Comparison of ENCODE assay signal across 3 cellular contexts in the genomic region with DNA sequence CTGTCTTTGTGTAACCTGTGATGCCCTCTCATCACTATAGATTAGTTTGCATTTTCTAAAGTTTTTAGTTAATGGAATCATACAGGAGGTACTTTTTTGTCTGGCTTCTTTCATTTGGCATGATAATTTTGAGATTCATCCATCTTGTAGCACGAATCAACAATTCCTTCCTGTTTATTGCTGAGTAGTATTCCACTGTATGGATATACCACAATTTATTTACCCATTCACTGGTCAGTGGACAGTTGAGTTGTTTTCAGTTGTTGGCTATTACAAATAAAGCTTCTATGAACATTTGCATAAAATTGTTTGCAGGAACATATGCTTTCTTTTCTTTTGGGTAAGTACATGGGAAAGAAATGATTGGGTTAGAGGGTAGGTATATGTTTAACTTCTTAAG.
TF ChIP-seq lines count a peak whose summit lies in the region.

No MANE protein-coding gene starts in this region.

TF ChIP-seq in SK-N-SH treated with all-trans-retinoic acid at 6 μM for 48 hours, 23 proteins besides CTCF, POLR2A, EP300 and RAD21:
- TF ChIP-seq ZNF8 (CRISPR knock-in tag; IDR thresholded peaks at IDR 0.05) (peak; percentile 99), CREB5 (CRISPR knock-in tag; IDR thresholded peaks at IDR 0.05; ENCODE audit: low read depth) (no peak)

TF ChIP-seq in SK-N-SH, 30 proteins besides CTCF, POLR2A, EP300 and RAD21:
- TF ChIP-seq RFX5 (IDR thresholded peaks at IDR 0.05; ENCODE audit: low read length), result no peak
- TF ChIP-seq TAF1 (IDR thresholded peaks at IDR 0.05; ENCODE audit: borderline replicate concordance, low read depth, low read length), result no peak
- TF ChIP-seq REST (IDR thresholded peaks at IDR 0.05; ENCODE audit: low read depth, low read length), result no peak
- no peak for TF ChIP-seq JUND (IDR thresholded peaks at IDR 0.05)
- TF ChIP-seq USF1 (IDR thresholded peaks at IDR 0.05; ENCODE audit: borderline replicate concordance, low read depth), result no peak
- TF ChIP-seq NFIC (IDR thresholded peaks at IDR 0.05; ENCODE audit: borderline replicate concordance), result no peak
- TF ChIP-seq RCOR1 (IDR thresholded peaks at IDR 0.05; ENCODE audit: low read length), result no peak
- no peak for TF ChIP-seq POLR2AphosphoS5 (IDR thresholded peaks at IDR 0.05; ENCODE audit: low read depth, low read length)
- no peak for TF ChIP-seq GATA2 (CRISPR knock-in tag; IDR thresholded peaks at IDR 0.05)
- TF ChIP-seq, protein P1, sequence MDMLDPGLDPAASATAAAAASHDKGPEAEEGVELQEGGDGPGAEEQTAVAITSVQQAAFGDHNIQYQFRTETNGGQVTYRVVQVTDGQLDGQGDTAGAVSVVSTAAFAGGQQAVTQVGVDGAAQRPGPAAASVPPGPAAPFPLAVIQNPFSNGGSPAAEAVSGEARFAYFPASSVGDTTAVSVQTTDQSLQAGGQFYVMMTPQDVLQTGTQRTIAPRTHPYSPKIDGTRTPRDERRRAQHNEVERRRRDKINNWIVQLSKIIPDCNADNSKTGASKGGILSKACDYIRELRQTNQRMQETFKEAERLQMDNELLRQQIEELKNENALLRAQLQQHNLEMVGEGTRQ (IDR thresholded peaks at IDR 0.05; ENCODE audit: borderline replicate concordance, low read depth, low read length), result no peak
- TF ChIP-seq, protein P2, sequence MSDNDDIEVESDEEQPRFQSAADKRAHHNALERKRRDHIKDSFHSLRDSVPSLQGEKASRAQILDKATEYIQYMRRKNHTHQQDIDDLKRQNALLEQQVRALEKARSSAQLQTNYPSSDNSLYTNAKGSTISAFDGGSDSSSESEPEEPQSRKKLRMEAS (IDR thresholded peaks at IDR 0.05; ENCODE audit: low read depth), result no peak
- TF ChIP-seq FOXM1 (IDR thresholded peaks at IDR 0.05; ENCODE audit: low read depth), result no peak
- TF ChIP-seq, protein P3, sequence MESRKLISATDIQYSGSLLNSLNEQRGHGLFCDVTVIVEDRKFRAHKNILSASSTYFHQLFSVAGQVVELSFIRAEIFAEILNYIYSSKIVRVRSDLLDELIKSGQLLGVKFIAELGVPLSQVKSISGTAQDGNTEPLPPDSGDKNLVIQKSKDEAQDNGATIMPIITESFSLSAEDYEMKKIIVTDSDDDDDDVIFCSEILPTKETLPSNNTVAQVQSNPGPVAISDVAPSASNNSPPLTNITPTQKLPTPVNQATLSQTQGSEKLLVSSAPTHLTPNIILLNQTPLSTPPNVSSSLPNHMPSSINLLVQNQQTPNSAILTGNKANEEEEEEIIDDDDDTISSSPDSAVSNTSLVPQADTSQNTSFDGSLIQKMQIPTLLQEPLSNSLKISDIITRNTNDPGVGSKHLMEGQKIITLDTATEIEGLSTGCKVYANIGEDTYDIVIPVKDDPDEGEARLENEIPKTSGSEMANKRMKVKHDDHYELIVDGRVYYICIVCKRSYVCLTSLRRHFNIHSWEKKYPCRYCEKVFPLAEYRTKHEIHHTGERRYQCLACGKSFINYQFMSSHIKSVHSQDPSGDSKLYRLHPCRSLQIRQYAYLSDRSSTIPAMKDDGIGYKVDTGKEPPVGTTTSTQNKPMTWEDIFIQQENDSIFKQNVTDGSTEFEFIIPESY (IDR thresholded peaks at IDR 0.05; ENCODE audit: borderline replicate concordance, low read depth), result no peak
- no peak for TF ChIP-seq FOSL2 (IDR thresholded peaks at IDR 0.05; ENCODE audit: borderline replicate concordance, low read depth)
- no peak for TF ChIP-seq EZH2phosphoT487 (IDR thresholded peaks at IDR 0.05; ENCODE audit: borderline replicate concordance, low read depth)
- TF ChIP-seq PBX3 (IDR thresholded peaks at IDR 0.05), result no peak

TF ChIP-seq in K562, 482 proteins besides CTCF, POLR2A, EP300 and RAD21:
- peak; percentile 92 for TF ChIP-seq ZNF146 (CRISPR knock-in tag; IDR thresholded peaks at IDR 0.05; ENCODE audit: unreplicated experiment)
- no peak for TF ChIP-seq ZNF57 (CRISPR knock-in tag; IDR thresholded peaks at IDR 0.05)
- TF ChIP-seq SETDB1 (IDR thresholded peaks at IDR 0.05; ENCODE audit: low read length), result no peak
- no peak for TF ChIP-seq TAF7 (tag; IDR thresholded peaks at IDR 0.05)
- no peak for TF ChIP-seq ZNF766 (CRISPR knock-in tag; conservative IDR thresholded peaks at IDR 0.05)
- TF ChIP-seq CBX3 (IDR thresholded peaks at IDR 0.05; ENCODE audit: borderline replicate concordance in 1 of 2, low read length in 2 of 2), result peak in 1 of 2 experiments; percentile 42; a peak in 1 of 3 replicates
- TF ChIP-seq CHCHD3 (CRISPR knock-in tag; IDR thresholded peaks at IDR 0.05), result no peak
- TF ChIP-seq, protein P4, sequence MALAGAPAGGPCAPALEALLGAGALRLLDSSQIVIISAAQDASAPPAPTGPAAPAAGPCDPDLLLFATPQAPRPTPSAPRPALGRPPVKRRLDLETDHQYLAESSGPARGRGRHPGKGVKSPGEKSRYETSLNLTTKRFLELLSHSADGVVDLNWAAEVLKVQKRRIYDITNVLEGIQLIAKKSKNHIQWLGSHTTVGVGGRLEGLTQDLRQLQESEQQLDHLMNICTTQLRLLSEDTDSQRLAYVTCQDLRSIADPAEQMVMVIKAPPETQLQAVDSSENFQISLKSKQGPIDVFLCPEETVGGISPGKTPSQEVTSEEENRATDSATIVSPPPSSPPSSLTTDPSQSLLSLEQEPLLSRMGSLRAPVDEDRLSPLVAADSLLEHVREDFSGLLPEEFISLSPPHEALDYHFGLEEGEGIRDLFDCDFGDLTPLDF (CRISPR knock-in tag; IDR thresholded peaks at IDR 0.05), result no peak
- TF ChIP-seq SRSF9 (IDR thresholded peaks at IDR 0.05; ENCODE audit: borderline replicate concordance, low read depth, low read length), result no peak
- no peak for TF ChIP-seq MCM3 (IDR thresholded peaks at IDR 0.05)
- no peak for TF ChIP-seq ZNF224 (CRISPR knock-in tag; IDR thresholded peaks at IDR 0.05)
- TF ChIP-seq NELFE (IDR thresholded peaks at IDR 0.05; ENCODE audit: insufficient read depth, insufficient read length), result no peak
- TF ChIP-seq LARP7 (IDR thresholded peaks at IDR 0.05), result no peak
- TF ChIP-seq, protein P5, sequence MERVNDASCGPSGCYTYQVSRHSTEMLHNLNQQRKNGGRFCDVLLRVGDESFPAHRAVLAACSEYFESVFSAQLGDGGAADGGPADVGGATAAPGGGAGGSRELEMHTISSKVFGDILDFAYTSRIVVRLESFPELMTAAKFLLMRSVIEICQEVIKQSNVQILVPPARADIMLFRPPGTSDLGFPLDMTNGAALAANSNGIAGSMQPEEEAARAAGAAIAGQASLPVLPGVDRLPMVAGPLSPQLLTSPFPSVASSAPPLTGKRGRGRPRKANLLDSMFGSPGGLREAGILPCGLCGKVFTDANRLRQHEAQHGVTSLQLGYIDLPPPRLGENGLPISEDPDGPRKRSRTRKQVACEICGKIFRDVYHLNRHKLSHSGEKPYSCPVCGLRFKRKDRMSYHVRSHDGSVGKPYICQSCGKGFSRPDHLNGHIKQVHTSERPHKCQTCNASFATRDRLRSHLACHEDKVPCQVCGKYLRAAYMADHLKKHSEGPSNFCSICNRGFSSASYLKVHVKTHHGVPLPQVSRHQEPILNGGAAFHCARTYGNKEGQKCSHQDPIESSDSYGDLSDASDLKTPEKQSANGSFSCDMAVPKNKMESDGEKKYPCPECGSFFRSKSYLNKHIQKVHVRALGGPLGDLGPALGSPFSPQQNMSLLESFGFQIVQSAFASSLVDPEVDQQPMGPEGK (CRISPR knock-in tag; IDR thresholded peaks at IDR 0.05; ENCODE audit: borderline replicate concordance), result no peak
- no peak for TF ChIP-seq DDX20 (tag; IDR thresholded peaks at IDR 0.05; ENCODE audit: low read depth)
- TF ChIP-seq, protein P6, sequence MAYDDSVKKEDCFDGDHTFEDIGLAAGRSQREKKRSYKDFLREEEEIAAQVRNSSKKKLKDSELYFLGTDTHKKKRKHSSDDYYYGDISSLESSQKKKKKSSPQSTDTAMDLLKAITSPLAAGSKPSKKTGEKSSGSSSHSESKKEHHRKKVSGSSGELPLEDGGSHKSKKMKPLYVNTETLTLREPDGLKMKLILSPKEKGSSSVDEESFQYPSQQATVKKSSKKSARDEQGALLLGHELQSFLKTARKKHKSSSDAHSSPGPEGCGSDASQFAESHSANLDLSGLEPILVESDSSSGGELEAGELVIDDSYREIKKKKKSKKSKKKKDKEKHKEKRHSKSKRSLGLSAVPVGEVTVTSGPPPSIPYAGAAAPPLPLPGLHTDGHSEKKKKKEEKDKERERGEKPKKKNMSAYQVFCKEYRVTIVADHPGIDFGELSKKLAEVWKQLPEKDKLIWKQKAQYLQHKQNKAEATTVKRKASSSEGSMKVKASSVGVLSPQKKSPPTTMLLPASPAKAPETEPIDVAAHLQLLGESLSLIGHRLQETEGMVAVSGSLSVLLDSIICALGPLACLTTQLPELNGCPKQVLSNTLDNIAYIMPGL (CRISPR knock-in tag; IDR thresholded peaks at IDR 0.05), result no peak
- 0 out of 4 replicates have a peak, but pooled peaks of 1 of the 2 experiments have one; percentile 13 for TF ChIP-seq KDM1A (IDR thresholded peaks at IDR 0.05)
- TF ChIP-seq HOXB6 (CRISPR knock-in tag; IDR thresholded peaks at IDR 0.05; ENCODE audit: borderline replicate concordance), result no peak
- no peak for TF ChIP-seq CREB3L1 (IDR thresholded peaks at IDR 0.05; ENCODE audit: borderline replicate concordance, low read depth)
- no peak for TF ChIP-seq PTRF (tag; IDR thresholded peaks at IDR 0.05)
- TF ChIP-seq ZHX1 (conservative IDR thresholded peaks at IDR 0.05; ENCODE audit: low read length), result no peak
- TF ChIP-seq, protein P7, sequence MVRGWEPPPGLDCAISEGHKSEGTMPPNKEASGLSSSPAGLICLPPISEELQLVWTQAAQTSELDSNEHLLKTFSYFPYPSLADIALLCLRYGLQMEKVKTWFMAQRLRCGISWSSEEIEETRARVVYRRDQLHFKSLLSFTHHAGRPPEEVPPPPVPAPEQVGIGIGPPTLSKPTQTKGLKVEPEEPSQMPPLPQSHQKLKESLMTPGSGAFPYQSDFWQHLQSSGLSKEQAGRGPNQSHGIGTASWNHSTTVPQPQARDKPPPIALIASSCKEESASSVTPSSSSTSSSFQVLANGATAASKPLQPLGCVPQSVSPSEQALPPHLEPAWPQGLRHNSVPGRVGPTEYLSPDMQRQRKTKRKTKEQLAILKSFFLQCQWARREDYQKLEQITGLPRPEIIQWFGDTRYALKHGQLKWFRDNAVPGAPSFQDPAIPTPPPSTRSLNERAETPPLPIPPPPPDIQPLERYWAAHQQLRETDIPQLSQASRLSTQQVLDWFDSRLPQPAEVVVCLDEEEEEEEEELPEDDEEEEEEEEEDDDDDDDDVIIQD (CRISPR knock-in tag; IDR thresholded peaks at IDR 0.05), result no peak
- TF ChIP-seq ZBTB9 (CRISPR knock-in tag; IDR thresholded peaks at IDR 0.05), result no peak
- TF ChIP-seq RBM25 (IDR thresholded peaks at IDR 0.05; ENCODE audit: low read depth, low read length, severe bottlenecking), result peak; percentile 91
- no peak for TF ChIP-seq L3MBTL2 (IDR thresholded peaks at IDR 0.05)
- peak; percentile 51; the same call in 1 of the 2 replicates for TF ChIP-seq ADNP (tag; IDR thresholded peaks at IDR 0.05)
- TF ChIP-seq ELF1 (tag; IDR thresholded peaks at IDR 0.05), result no peak
- TF ChIP-seq ZNF134 (CRISPR knock-in tag; conservative IDR thresholded peaks at IDR 0.05), result no peak
- TF ChIP-seq TRIM28 (IDR thresholded peaks at IDR 0.05), result no peak
- TF ChIP-seq ZNF23 (CRISPR knock-in tag; IDR thresholded peaks at IDR 0.05), result no peak
- no peak for TF ChIP-seq KDM4B (IDR thresholded peaks at IDR 0.05; ENCODE audit: borderline replicate concordance in 2 of 2, low read depth in 1 of 2)
- TF ChIP-seq BCL6 (CRISPR knock-in tag; IDR thresholded peaks at IDR 0.05), result no peak
